8 cellular contexts compared by ENCODE assay signal in genomic region chr11:5234390-5234834, GRCh38. TPM values are rescaled to one million over a fixed set of nuclear protein-coding genes. Genes with fewer than 3 reads are reported as not detected.
DNase-seq lines count a peak whose midpoint lies in the region; ATAC-seq and TF ChIP-seq lines count a peak whose summit lies in the region.

Gene HBD (minus strand): TSS chr11:5234483. CDS start chr11:5234433, 50 bp downstream.

- intact Hi-C loops in activated CD4-positive, alpha-beta T cell treated with anti-CD3 and anti-CD28 coated beads, Interleukin-2, amount 10 ng/mL, durations not matched to agents 24 days and 14 days (cut with micrococcal nuclease) = no loop called here

- no peaks in the 10 kb centered on the region for H3K9me3 Mint-ChIP-seq in activated CD4-positive, alpha-beta T cell treated with anti-CD3 and anti-CD28 coated beads, Interleukin-2, amount 10 ng/mL, durations not matched to agents 24 days and 14 days

- peaks cover 9% of the 10 kb centered on the region for H3K27me3 Mint-ChIP-seq in activated CD4-positive, alpha-beta T cell treated with anti-CD3 and anti-CD28 coated beads, Interleukin-2, amount 10 ng/mL, durations not matched to agents 24 days and 14 days

- no peak within 1 kb of the TSS for H3K4me3 Mint-ChIP-seq in activated CD4-positive, alpha-beta T cell treated with anti-CD3 and anti-CD28 coated beads, Interleukin-2, amount 10 ng/mL, durations not matched to agents 24 days and 14 days

- H3K4me3 ChIP-seq in foreskin fibroblast (ENCODE audit: low read depth in 1 of 2, low read length in 2 of 2) = no peak within 1 kb of the TSS

- TF ChIP-seq CTCF in foreskin fibroblast (IDR thresholded peaks at IDR 0.05; ENCODE audit: low read depth, low read length) = no peak

- ATAC-seq in GM21381 (IDR thresholded peaks at IDR 0.05; ENCODE audit: unreplicated experiment) = peak; percentile 86
- ATAC-seq in HG03280 (IDR thresholded peaks at IDR 0.05; ENCODE audit: unreplicated experiment) = peak; percentile 47

- no peaks in the 10 kb centered on the region for H3K36me3 Mint-ChIP-seq in activated CD4-positive, alpha-beta T cell treated with anti-CD3 and anti-CD28 coated beads, Interleukin-2, amount 10 ng/mL, durations not matched to agents 24 days and 14 days (ENCODE audit: low read depth)

- H3K4me1 Mint-ChIP-seq in activated CD4-positive, alpha-beta T cell treated with anti-CD3 and anti-CD28 coated beads, Interleukin-2, amount 10 ng/mL, durations not matched to agents 24 days and 14 days = peaks cover 6% of the 10 kb centered on the region

- DNase-seq in EL (peak; percentile 18), amniotic epithelial cell (ENCODE audit: low read depth) (peak; percentile 85), foreskin fibroblast (no peak), NCI-H1092 (lab: John Stamatoyannopoulos, UW) (no peak), DMS79 (lab: John Stamatoyannopoulos, UW) (no peak)
- DNase-seq in activated CD4-positive, alpha-beta T cell treated with anti-CD3 and anti-CD28 coated beads, Interleukin-2, amount 10 ng/mL, durations not matched to agents 24 days and 14 days = no peak

- no peak within 1 kb of the TSS for H3K27ac Mint-ChIP-seq in activated CD4-positive, alpha-beta T cell treated with anti-CD3 and anti-CD28 coated beads, Interleukin-2, amount 10 ng/mL, durations not matched to agents 24 days and 14 days

RNA-seq across cellular contexts. Expression of gene HBD, which starts in this region (rescaled TPM):
- not detected in 2 replicates for total RNA-seq in activated CD4-positive, alpha-beta T cell treated with anti-CD3 and anti-CD28 coated beads, Interleukin-2, amount 10 ng/mL, durations not matched to agents 24 days and 14 days

Comparison
In these comparisons a context has a peak if more than half of its experiments do, and no peak if none do; other contexts are left out.
1. DNase-seq: peak in EL (single experiment) and amniotic epithelial cell (single experiment); none in foreskin fibroblast (0 of 2), NCI-H1092 (single experiment), activated CD4-positive, alpha-beta T cell treated with anti-CD3 and anti-CD28 coated beads, Interleukin-2, amount 10 ng/mL, durations not matched to agents 24 days and 14 days (single experiment) and DMS79 (single experiment).